ENCODE assay signal across 23 cellular contexts in the genomic region with DNA sequence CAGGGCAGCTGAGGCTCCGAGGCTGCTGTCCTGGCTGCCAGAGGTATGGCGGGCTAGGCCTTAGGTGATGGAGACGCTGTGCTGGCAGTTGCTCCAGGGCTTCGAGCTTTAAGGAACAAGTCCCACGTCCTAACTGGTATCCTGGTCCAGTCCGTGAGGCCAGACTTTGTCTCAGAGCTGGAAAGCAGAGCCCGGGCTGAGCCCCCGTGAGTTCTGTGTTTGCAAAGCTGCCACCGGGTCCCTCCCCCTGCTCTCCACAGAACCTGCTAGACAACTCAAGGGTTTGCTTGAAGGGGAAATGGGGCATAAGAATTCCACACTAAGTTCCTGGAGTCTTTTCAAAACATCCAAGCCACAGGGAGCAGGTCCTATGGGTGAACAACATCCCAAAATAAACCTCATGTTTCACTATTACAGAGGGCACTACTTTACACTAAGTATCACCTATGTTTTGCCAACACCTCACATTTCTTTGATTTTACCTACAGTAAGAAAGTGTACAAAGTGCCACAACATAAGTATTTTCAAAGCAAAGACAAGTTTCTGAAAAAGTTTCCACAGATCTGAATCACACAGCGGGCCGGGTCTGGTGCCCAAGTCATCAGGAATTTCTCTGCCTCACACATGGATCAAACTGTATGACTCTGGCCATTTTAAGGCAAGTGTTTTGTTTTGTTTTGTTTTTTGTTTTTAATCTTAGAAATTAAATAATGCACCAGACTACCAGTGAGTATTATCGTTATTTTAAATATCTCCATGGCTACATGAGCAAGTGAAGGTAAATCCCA.
DNase-seq lines count a peak whose midpoint lies in the region; ATAC-seq, FAIRE-seq and TF ChIP-seq lines count a peak whose summit lies in the region.
"Had no signal": no experiment of that assay in that cellular context is flagged by ENCODE, and none has a peak within 500 bp of the region (broad histone marks: within the 10 kb centered on the region; RNA-seq: fewer than 3 reads in every experiment).

No MANE protein-coding gene starts in this region.

- no peak for TF ChIP-seq POLR2A in suprapubic skin (IDR thresholded peaks at IDR 0.05)

- no peaks in the 10 kb centered on the region for H3K9me3 ChIP-seq in AG04450 (ENCODE audit: control insufficient read depth, insufficient read depth, low read length)
- H3K9me3 ChIP-seq in neutrophil = no peaks in the 10 kb centered on the region
- H3K9me3 ChIP-seq in suprapubic skin = no peaks in the 10 kb centered on the region
- H3K9me3 ChIP-seq: adrenal gland, BLaER1, Caco-2, gastrocnemius medialis, psoas muscle had no signal

- DNase-seq in AG04450 (ENCODE audit: low read depth, low spot score) (no peak), GM23338 (ENCODE audit: low spot score) (no peak), foreskin keratinocyte (no peak), frontal cortex (ENCODE audit: low spot score in 2 of 2) (no peak), suprapubic skin (ENCODE audit: low spot score in 2 of 2) (no peak)
- no peak for DNase-seq in activated CD4-positive, alpha-beta memory T cell treated with anti-CD3 and anti-CD28 coated beads, Interleukin-2, amount 10 ng/mL, durations not matched to agents 7 days and 5 days
- DNase-seq: ACHN; activated CD4-positive, alpha-beta T cell treated with anti-CD3 and anti-CD28 coated beads for 36 hours; activated T-cell treated with anti-CD3 and anti-CD28 coated beads, Interleukin-2, amount 50 U/mL, for 4 hours; effector CD4-positive, alpha-beta T cell; hypothalamus; NCI-H2081 treated with DMSO at 0.1 percent for 48 hours; NCI-H526 treated with DMSO at 0.1 percent for 48 hours; psoas muscle; stimulated activated naive CD8-positive, alpha-beta T cell treated with anti-CD3 and anti-CD28 coated beads, Interleukin-15, amount 100 ng/mL, for 72 hours had no signal

- no peak overlapping the region for H3K4me3 Mint-ChIP-seq in GM23338
- H3K4me3 Mint-ChIP-seq in activated CD4-positive, alpha-beta memory T cell treated with anti-CD3 and anti-CD28 coated beads, Interleukin-2, amount 10 ng/mL, durations not matched to agents 7 days and 5 days = no peak overlapping the region
- H3K4me3 Mint-ChIP-seq: activated CD4-positive, alpha-beta T cell treated with anti-CD3 and anti-CD28 coated beads for 36 hours; activated T-cell treated with anti-CD3 and anti-CD28 coated beads, Interleukin-2, amount 50 U/mL, for 4 hours; neural progenitor cell; stimulated activated naive CD8-positive, alpha-beta T cell treated with anti-CD3 and anti-CD28 coated beads, Interleukin-15, amount 100 ng/mL, for 72 hours; T-helper 1 cell treated with Interleukin-12 subunit alpha and Interleukin-12 subunit beta and Interleukin-4 antibody, amounts not matched to agents 30 μg/mL and 1 μg/mL, for 36 hours had no signal

- H3K27ac ChIP-seq in AG04450 (ENCODE audit: low read depth, low read length) = peak overlapping the region; percentile 33
- no peak overlapping the region for H3K27ac ChIP-seq in GM23338 (ENCODE audit: low read depth)
- H3K27ac ChIP-seq in foreskin keratinocyte = peak overlapping the region; percentile 14
- peak overlapping the region; percentile 46 for H3K27ac ChIP-seq in neutrophil
- H3K27ac ChIP-seq in suprapubic skin = no peak overlapping the region
- H3K27ac ChIP-seq: adrenal gland, BLaER1, gastrocnemius medialis, neural progenitor cell, psoas muscle had no signal

- ATAC-seq in GM23338 (peak; percentile 35), foreskin keratinocyte (peak; percentile 48), GM21360 (IDR thresholded peaks at IDR 0.05; ENCODE audit: unreplicated experiment) (no peak)
- ATAC-seq: activated CD4-positive, alpha-beta T cell treated with anti-CD3 and anti-CD28 coated beads for 36 hours; activated T-cell treated with anti-CD3 and anti-CD28 coated beads, Interleukin-2, amount 50 U/mL, for 4 hours; gastrocnemius medialis; psoas muscle; stimulated activated naive CD8-positive, alpha-beta T cell treated with anti-CD3 and anti-CD28 coated beads, Interleukin-15, amount 100 ng/mL, for 72 hours had no signal

- WGBS in suprapubic skin = 76% methylated on average over 8 of the region's 12 CpGs

- no peaks in the 10 kb centered on the region for H3K9me3 Mint-ChIP-seq in GM23338
- H3K9me3 Mint-ChIP-seq in activated CD4-positive, alpha-beta memory T cell treated with anti-CD3 and anti-CD28 coated beads, Interleukin-2, amount 10 ng/mL, durations not matched to agents 7 days and 5 days = no peaks in the 10 kb centered on the region
- H3K9me3 Mint-ChIP-seq: activated T-cell treated with anti-CD3 and anti-CD28 coated beads, Interleukin-2, amount 50 U/mL, for 4 hours; neural progenitor cell; stimulated activated naive CD8-positive, alpha-beta T cell treated with anti-CD3 and anti-CD28 coated beads, Interleukin-15, amount 100 ng/mL, for 72 hours; T-helper 1 cell treated with Interleukin-12 subunit alpha and Interleukin-12 subunit beta and Interleukin-4 antibody, amounts not matched to agents 30 μg/mL and 1 μg/mL, for 36 hours had no signal

- H3K4me3 ChIP-seq in AG04450 (ENCODE audit: low read depth, low read length) (no peak overlapping the region), GM23338 (no peak overlapping the region), neutrophil (ENCODE audit: low read depth in 1 of 2, low read length in 1 of 2) (no peak overlapping the region), suprapubic skin (no peak overlapping the region)
- H3K4me3 ChIP-seq: adrenal gland, BLaER1, gastrocnemius medialis, neural progenitor cell, psoas muscle had no signal

- TF ChIP-seq CTCF in AG04450 (IDR thresholded peaks at IDR 0.05; ENCODE audit: low read depth, low read length) = no peak
- no peak for TF ChIP-seq CTCF in GM23338 (conservative IDR thresholded peaks at IDR 0.05; ENCODE audit: low read depth in 2 of 2)
- no peak for TF ChIP-seq CTCF in foreskin keratinocyte (conservative IDR thresholded peaks at IDR 0.05)
- TF ChIP-seq CTCF in neutrophil (IDR thresholded peaks at IDR 0.05) = no peak
- no peak for TF ChIP-seq CTCF in suprapubic skin (IDR thresholded peaks at IDR 0.05)

- no peak overlapping the region for H3K27ac Mint-ChIP-seq in GM23338
- H3K27ac Mint-ChIP-seq in activated CD4-positive, alpha-beta memory T cell treated with anti-CD3 and anti-CD28 coated beads, Interleukin-2, amount 10 ng/mL, durations not matched to agents 7 days and 5 days = no peak overlapping the region
- H3K27ac Mint-ChIP-seq: activated CD4-positive, alpha-beta T cell treated with anti-CD3 and anti-CD28 coated beads for 36 hours; neural progenitor cell; T-helper 1 cell treated with Interleukin-12 subunit alpha and Interleukin-12 subunit beta and Interleukin-4 antibody, amounts not matched to agents 30 μg/mL and 1 μg/mL, for 36 hours had no signal

- H3K9me2 ChIP-seq in GM23338 (ENCODE audit: insufficient read depth) = no peaks in the 10 kb centered on the region

- H3K27me3 ChIP-seq in AG04450 (ENCODE audit: control insufficient read depth, insufficient read depth, low read length) (no peaks in the 10 kb centered on the region), GM23338 (ENCODE audit: insufficient read depth) (no peaks in the 10 kb centered on the region), foreskin keratinocyte (no peaks in the 10 kb centered on the region), neutrophil (no peaks in the 10 kb centered on the region), suprapubic skin (no peaks in the 10 kb centered on the region)
- H3K27me3 ChIP-seq: adrenal gland, BLaER1, gastrocnemius medialis, neural progenitor cell had no signal

- H3K4me1 ChIP-seq in GM23338 (ENCODE audit: insufficient read depth) (peaks cover 12% of the 10 kb centered on the region), foreskin keratinocyte (peaks cover 6% of the 10 kb centered on the region), neutrophil (ENCODE audit: control insufficient read depth in 1 of 2, insufficient read depth in 1 of 2, low read depth in 1 of 2, low read length in 1 of 2) (peaks cover 37 to 55% of the 10 kb centered on the region in 2 experiments), suprapubic skin (peaks cover 15% of the 10 kb centered on the region)
- H3K4me1 ChIP-seq: Caco-2 had no signal

- peaks cover 43% of the 10 kb centered on the region for H3K4me1 Mint-ChIP-seq in GM23338
- H3K4me1 Mint-ChIP-seq in activated CD4-positive, alpha-beta memory T cell treated with anti-CD3 and anti-CD28 coated beads, Interleukin-2, amount 10 ng/mL, durations not matched to agents 7 days and 5 days = no peaks in the 10 kb centered on the region

- no peak for FAIRE-seq in frontal cortex (lab: Jason Lieb, UNC)

- H3K36me3 Mint-ChIP-seq in GM23338 (ENCODE audit: low read depth) = no peaks in the 10 kb centered on the region
- no peaks in the 10 kb centered on the region for H3K36me3 Mint-ChIP-seq in activated CD4-positive, alpha-beta memory T cell treated with anti-CD3 and anti-CD28 coated beads, Interleukin-2, amount 10 ng/mL, durations not matched to agents 7 days and 5 days (ENCODE audit: low read depth)

- H2AFZ ChIP-seq in GM23338 = no peak overlapping the region
- H2AFZ ChIP-seq: neural progenitor cell had no signal

- H3F3A ChIP-seq in GM23338 (replicated peaks; ENCODE audit: low read depth) = peaks cover 5% of the 10 kb centered on the region; the same call in 1 of the 2 replicates

- peaks cover 4% of the 10 kb centered on the region; the same call in 1 of the 2 replicates for H3K79me2 ChIP-seq in GM23338 (replicated peaks; ENCODE audit: insufficient read depth)

- no peak overlapping the region for H3K4me2 ChIP-seq in GM23338
- H3K4me2 ChIP-seq: BLaER1, neural progenitor cell had no signal

- no peak for TF ChIP-seq EP300 in suprapubic skin (IDR thresholded peaks at IDR 0.05)

- CTCF ChIA-PET in AG04450 (lab: Charles Lee) = interaction anchor here (2.0 kb wide), 1 partner anchor 22 kb away, joined by 5 read pairs; no protein-coding TSS in a partner anchor
- CTCF ChIA-PET in activated CD4-positive, alpha-beta memory T cell treated with anti-CD3 and anti-CD28 coated beads, Interleukin-2, amount 10 ng/mL, durations not matched to agents 7 days and 5 days (lab: Charles Lee) = no interaction called here

- POLR2A ChIA-PET in AG04450 (lab: Yijun Ruan, JAX) = no interaction called here
- POLR2A ChIA-PET in activated CD4-positive, alpha-beta memory T cell treated with anti-CD3 and anti-CD28 coated beads, Interleukin-2, amount 10 ng/mL, durations not matched to agents 7 days and 5 days (lab: Charles Lee) = no interaction called here

- no peaks in the 10 kb centered on the region; the same call in 1 of the 2 replicates for H4K20me1 ChIP-seq in GM23338 (replicated peaks; ENCODE audit: insufficient read depth)

- peaks cover 5% of the 10 kb centered on the region for H3K27me3 Mint-ChIP-seq in GM23338 (ENCODE audit: insufficient read depth, low read depth, poor library complexity)
- H3K27me3 Mint-ChIP-seq in activated CD4-positive, alpha-beta memory T cell treated with anti-CD3 and anti-CD28 coated beads, Interleukin-2, amount 10 ng/mL, durations not matched to agents 7 days and 5 days = peaks cover 5% of the 10 kb centered on the region
- H3K27me3 Mint-ChIP-seq: stimulated activated naive CD8-positive, alpha-beta T cell treated with anti-CD3 and anti-CD28 coated beads, Interleukin-15, amount 100 ng/mL, for 72 hours had no signal

- H3K36me3 ChIP-seq in GM23338 (ENCODE audit: insufficient read depth) (no peaks in the 10 kb centered on the region), neutrophil (peaks cover 19% of the 10 kb centered on the region), suprapubic skin (no peaks in the 10 kb centered on the region)
- H3K36me3 ChIP-seq: adrenal gland, gastrocnemius medialis, neural progenitor cell had no signal

TF ChIP-seq in GM23338, 12 proteins besides CTCF, POLR2A, EP300 and RAD21 (continues in another document):
- TF ChIP-seq ZNF331 (CRISPR knock-in tag; IDR thresholded peaks at IDR 0.05; ENCODE audit: low read depth) = no peak

Comparison
In these comparisons a context has a peak if more than half of its experiments do, and no peak if none do; other contexts are left out.
1. H3K27ac ChIP-seq: peak in AG04450 (single experiment), foreskin keratinocyte (single experiment) and neutrophil (single experiment); none in GM23338 (single experiment) and suprapubic skin (single experiment).